In genomic region chr20:48751871-48752270, GRCh38 we compare ENCODE assay signal across 11 cellular contexts.
DNase-seq lines count a peak whose midpoint lies in the region; ATAC-seq and TF ChIP-seq lines count a peak whose summit lies in the region.
"Had no signal": no experiment of that assay in that cellular context is flagged by ENCODE, and none has a peak within 500 bp of the region (broad histone marks: within the 10 kb centered on the region; RNA-seq: fewer than 3 reads in every experiment).

No MANE protein-coding gene starts in this region.

- H3K36me3 ChIP-seq in left ventricle myocardium inferior (no peaks in the 10 kb centered on the region), WERI-Rb-1 (peaks cover 4% of the 10 kb centered on the region; the same call in 1 of the 2 replicates), transverse colon (no peaks in the 10 kb centered on the region)

- peaks cover 76% of the 10 kb centered on the region for H3K4me1 Mint-ChIP-seq in glutamatergic neuron (ENCODE audit: low read depth, unreplicated experiment)

- no peak for DNase-seq in left ventricle myocardium inferior
- DNase-seq in left cardiac atrium: no peak
- no peak for DNase-seq in WERI-Rb-1
- no peak for DNase-seq in glutamatergic neuron
- no peak for DNase-seq in transverse colon
- no peak for DNase-seq in SW 1271 (lab: John Stamatoyannopoulos, UW)
- DNase-seq in NCI-H524 treated with DMSO at 0.1 percent for 48 hours (lab: John Stamatoyannopoulos, UW): no peak
- DNase-seq in Ammon's horn (ENCODE audit: low spot score): no peak
- DNase-seq: GOT3, IMR-90 had no signal

- peak overlapping the region; percentile 85 for H3K27ac Mint-ChIP-seq in glutamatergic neuron (ENCODE audit: unreplicated experiment)

- no peak for TF ChIP-seq CTCF in left ventricle myocardium inferior (IDR thresholded peaks at IDR 0.05; ENCODE audit: borderline replicate concordance)
- no peak for TF ChIP-seq CTCF in WERI-Rb-1 (IDR thresholded peaks at IDR 0.05; ENCODE audit: low read depth, low read length)
- TF ChIP-seq CTCF in glutamatergic neuron (IDR thresholded peaks at IDR 0.05; ENCODE audit: partially characterized antibody, unreplicated experiment): no peak
- no peak for TF ChIP-seq CTCF in transverse colon (IDR thresholded peaks at IDR 0.05)

- in situ Hi-C loops in transverse colon (cut with MboI; ENCODE audit: low pct_ligation_motif_present in 1 of 4, low pct_unique_long_range_greater_than_20kb in 1 of 4, low sequenced_read_pairs in 3 of 4): no loop called here

- H3K36me3 Mint-ChIP-seq in glutamatergic neuron (ENCODE audit: unreplicated experiment): peaks cover 13% of the 10 kb centered on the region

- TF ChIP-seq EP300 in transverse colon (IDR thresholded peaks at IDR 0.05; ENCODE audit: low read depth): no peak

- intact Hi-C loops in left ventricle myocardium inferior (cut with micrococcal nuclease): no loop called here
- intact Hi-C loops in left cardiac atrium (cut with DNase I): no loop called here
- intact Hi-C loops in transverse colon (cut with DNase I; ENCODE audit: low total_unique reads): no loop called here

- H3K27ac ChIP-seq in left ventricle myocardium inferior (replicated peaks) (peak overlapping the region; percentile 90), WERI-Rb-1 (peak overlapping the region; percentile 12; the same call in 1 of the 2 replicates), transverse colon (peak overlapping the region; percentile 42 to 62 (median 51))
- H3K27ac ChIP-seq: RWPE1 had no signal

- H3K27me3 ChIP-seq in left ventricle myocardium inferior (ENCODE audit: low read depth) (no peaks in the 10 kb centered on the region), WERI-Rb-1 (ENCODE audit: insufficient read depth, low read depth, severe bottlenecking) (no peaks in the 10 kb centered on the region), transverse colon (no peaks in the 10 kb centered on the region)

- peak overlapping the region; percentile 53 for H3K4me3 Mint-ChIP-seq in glutamatergic neuron (ENCODE audit: unreplicated experiment)

- peaks cover 44% of the 10 kb centered on the region for H3K9me3 Mint-ChIP-seq in glutamatergic neuron (ENCODE audit: unreplicated experiment)

- peaks cover 37% of the 10 kb centered on the region for H3K27me3 Mint-ChIP-seq in glutamatergic neuron (ENCODE audit: unreplicated experiment)

- no peak for ATAC-seq in left cardiac atrium

- H3K4me3 ChIP-seq in left ventricle myocardium inferior: no peak overlapping the region
- H3K4me3 ChIP-seq in WERI-Rb-1 (ENCODE audit: low read depth, low read length): no peak overlapping the region
- H3K4me3 ChIP-seq in transverse colon: no peak overlapping the region

- no peak for TF ChIP-seq POLR2A in transverse colon (IDR thresholded peaks at IDR 0.05)

- H3K9me3 ChIP-seq in left ventricle myocardium inferior (replicated peaks) (peaks cover 11% of the 10 kb centered on the region), WERI-Rb-1 (ENCODE audit: severe bottlenecking) (no peaks in the 10 kb centered on the region), transverse colon (no peaks in the 10 kb centered on the region)

- H3K4me1 ChIP-seq in left ventricle myocardium inferior (peaks cover 36% of the 10 kb centered on the region), transverse colon (peaks cover 0 to 9% (median 3%) of the 10 kb centered on the region in 4 donors)

- 57 to 61% methylated on average over 1 to 4 of the region's 4 CpGs for WGBS in transverse colon (ENCODE audit: low coverage in 1 of 2), 2 donors

Comparison
In these comparisons a context has a peak if more than half of its experiments do, and no peak if none do; other contexts are left out.
1. H3K27ac ChIP-seq: peak in every context shown above with its lines; median percentile 90 in left ventricle myocardium inferior; 51 in transverse colon; 12 in WERI-Rb-1.